Comparison of ENCODE assay signal across 2 cellular contexts in genomic region chr9:95368377-95369160, GRCh38.
TF ChIP-seq lines count a peak whose summit lies in the region.

No MANE protein-coding gene starts in this region.

TF ChIP-seq in GM23338, 12 proteins besides CTCF, POLR2A, EP300 and RAD21:
- TF ChIP-seq, protein P1, sequence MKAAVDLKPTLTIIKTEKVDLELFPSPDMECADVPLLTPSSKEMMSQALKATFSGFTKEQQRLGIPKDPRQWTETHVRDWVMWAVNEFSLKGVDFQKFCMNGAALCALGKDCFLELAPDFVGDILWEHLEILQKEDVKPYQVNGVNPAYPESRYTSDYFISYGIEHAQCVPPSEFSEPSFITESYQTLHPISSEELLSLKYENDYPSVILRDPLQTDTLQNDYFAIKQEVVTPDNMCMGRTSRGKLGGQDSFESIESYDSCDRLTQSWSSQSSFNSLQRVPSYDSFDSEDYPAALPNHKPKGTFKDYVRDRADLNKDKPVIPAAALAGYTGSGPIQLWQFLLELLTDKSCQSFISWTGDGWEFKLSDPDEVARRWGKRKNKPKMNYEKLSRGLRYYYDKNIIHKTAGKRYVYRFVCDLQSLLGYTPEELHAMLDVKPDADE (IDR thresholded peaks at IDR 0.05), result no peak
- no peak for TF ChIP-seq JUNB (IDR thresholded peaks at IDR 0.05; ENCODE audit: unreplicated experiment)
- TF ChIP-seq REST (IDR thresholded peaks at IDR 0.05; ENCODE audit: unreplicated experiment), result no peak
- no peak for TF ChIP-seq ZNF331 (CRISPR knock-in tag; IDR thresholded peaks at IDR 0.05; ENCODE audit: low read depth)
- no peak for TF ChIP-seq CREB1 (CRISPR knock-in tag; IDR thresholded peaks at IDR 0.05; ENCODE audit: low read depth)
- no peak for TF ChIP-seq STAT1 (IDR thresholded peaks at IDR 0.05; ENCODE audit: unreplicated experiment)
- TF ChIP-seq EZH2 (IDR thresholded peaks at IDR 0.05; ENCODE audit: low read depth, unreplicated experiment), result no peak
- no peak for TF ChIP-seq POLR2AphosphoS5 (IDR thresholded peaks at IDR 0.05; ENCODE audit: low read depth)
- TF ChIP-seq ZNF114 (CRISPR knock-in tag; IDR thresholded peaks at IDR 0.05), result no peak
- no peak for TF ChIP-seq EZH2phosphoT487 (IDR thresholded peaks at IDR 0.05; ENCODE audit: unreplicated experiment)
- TF ChIP-seq, protein P2, sequence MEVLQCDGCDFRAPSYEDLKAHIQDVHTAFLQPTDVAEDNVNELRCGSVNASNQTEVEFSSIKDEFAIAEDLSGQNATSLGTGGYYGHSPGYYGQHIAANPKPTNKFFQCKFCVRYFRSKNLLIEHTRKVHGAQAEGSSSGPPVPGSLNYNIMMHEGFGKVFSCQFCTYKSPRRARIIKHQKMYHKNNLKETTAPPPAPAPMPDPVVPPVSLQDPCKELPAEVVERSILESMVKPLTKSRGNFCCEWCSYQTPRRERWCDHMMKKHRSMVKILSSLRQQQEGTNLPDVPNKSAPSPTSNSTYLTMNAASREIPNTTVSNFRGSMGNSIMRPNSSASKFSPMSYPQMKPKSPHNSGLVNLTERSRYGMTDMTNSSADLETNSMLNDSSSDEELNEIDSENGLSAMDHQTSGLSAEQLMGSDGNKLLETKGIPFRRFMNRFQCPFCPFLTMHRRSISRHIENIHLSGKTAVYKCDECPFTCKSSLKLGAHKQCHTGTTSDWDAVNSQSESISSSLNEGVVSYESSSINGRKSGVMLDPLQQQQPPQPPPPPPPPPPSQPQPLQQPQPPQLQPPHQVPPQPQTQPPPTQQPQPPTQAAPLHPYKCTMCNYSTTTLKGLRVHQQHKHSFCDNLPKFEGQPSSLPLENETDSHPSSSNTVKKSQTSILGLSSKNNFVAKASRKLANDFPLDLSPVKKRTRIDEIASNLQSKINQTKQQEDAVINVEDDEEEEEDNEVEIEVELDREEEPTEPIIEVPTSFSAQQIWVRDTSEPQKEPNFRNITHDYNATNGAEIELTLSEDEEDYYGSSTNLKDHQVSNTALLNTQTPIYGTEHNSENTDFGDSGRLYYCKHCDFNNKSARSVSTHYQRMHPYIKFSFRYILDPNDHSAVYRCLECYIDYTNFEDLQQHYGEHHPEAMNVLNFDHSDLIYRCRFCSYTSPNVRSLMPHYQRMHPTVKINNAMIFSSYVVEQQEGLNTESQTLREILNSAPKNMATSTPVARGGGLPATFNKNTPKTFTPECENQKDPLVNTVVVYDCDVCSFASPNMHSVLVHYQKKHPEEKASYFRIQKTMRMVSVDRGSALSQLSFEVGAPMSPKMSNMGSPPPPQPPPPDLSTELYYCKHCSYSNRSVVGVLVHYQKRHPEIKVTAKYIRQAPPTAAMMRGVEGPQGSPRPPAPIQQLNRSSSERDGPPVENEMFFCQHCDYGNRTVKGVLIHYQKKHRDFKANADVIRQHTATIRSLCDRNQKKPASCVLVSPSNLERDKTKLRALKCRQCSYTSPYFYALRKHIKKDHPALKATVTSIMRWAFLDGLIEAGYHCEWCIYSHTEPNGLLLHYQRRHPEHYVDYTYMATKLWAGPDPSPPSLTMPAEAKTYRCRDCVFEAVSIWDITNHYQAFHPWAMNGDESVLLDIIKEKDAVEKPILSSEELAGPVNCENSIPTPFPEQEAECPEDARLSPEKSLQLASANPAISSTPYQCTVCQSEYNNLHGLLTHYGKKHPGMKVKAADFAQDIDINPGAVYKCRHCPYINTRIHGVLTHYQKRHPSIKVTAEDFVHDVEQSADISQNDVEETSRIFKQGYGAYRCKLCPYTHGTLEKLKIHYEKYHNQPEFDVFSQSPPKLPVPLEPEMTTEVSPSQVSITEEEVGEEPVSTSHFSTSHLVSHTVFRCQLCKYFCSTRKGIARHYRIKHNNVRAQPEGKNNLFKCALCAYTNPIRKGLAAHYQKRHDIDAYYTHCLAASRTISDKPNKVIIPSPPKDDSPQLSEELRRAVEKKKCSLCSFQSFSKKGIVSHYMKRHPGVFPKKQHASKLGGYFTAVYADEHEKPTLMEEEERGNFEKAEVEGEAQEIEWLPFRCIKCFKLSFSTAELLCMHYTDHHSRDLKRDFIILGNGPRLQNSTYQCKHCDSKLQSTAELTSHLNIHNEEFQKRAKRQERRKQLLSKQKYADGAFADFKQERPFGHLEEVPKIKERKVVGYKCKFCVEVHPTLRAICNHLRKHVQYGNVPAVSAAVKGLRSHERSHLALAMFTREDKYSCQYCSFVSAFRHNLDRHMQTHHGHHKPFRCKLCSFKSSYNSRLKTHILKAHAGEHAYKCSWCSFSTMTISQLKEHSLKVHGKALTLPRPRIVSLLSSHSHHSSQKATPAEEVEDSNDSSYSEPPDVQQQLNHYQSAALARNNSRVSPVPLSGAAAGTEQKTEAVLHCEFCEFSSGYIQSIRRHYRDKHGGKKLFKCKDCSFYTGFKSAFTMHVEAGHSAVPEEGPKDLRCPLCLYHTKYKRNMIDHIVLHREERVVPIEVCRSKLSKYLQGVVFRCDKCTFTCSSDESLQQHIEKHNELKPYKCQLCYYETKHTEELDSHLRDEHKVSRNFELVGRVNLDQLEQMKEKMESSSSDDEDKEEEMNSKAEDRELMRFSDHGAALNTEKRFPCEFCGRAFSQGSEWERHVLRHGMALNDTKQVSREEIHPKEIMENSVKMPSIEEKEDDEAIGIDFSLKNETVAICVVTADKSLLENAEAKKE (CRISPR knock-in tag; IDR thresholded peaks at IDR 0.05), result no peak
- no peak for TF ChIP-seq NANOG (IDR thresholded peaks at IDR 0.05; ENCODE audit: borderline replicate concordance)

TF ChIP-seq in WTC11, 78 proteins besides CTCF, POLR2A, EP300 and RAD21:
- no peak for TF ChIP-seq E2F4 (CRISPR knock-in tag; IDR thresholded peaks at IDR 0.05; ENCODE audit: borderline replicate concordance, low read depth)
- no peak for TF ChIP-seq ETV6 (CRISPR knock-in tag; IDR thresholded peaks at IDR 0.05)
